ENCODE assay signal across 18 cellular contexts in genomic region chr7:122182081-122182480, GRCh38. TPM values are rescaled to one million over a fixed set of nuclear protein-coding genes. Genes with fewer than 3 reads are reported as not detected.
DNase-seq lines count a peak whose midpoint lies in the region; ATAC-seq, FAIRE-seq and TF ChIP-seq lines count a peak whose summit lies in the region.
"Had no signal": no experiment of that assay in that cellular context is flagged by ENCODE, and none has a peak within 500 bp of the region (broad histone marks: within the 10 kb centered on the region; RNA-seq: fewer than 3 reads in every experiment).

No MANE protein-coding gene starts in this region.

- no peak overlapping the region for H3K9ac ChIP-seq in MM.1S (ENCODE audit: low read length)
- H3K9ac ChIP-seq: BLaER1 had no signal

- H3K4me1 ChIP-seq in MM.1S (ENCODE audit: low read length), result no peaks in the 10 kb centered on the region
- H3K4me1 ChIP-seq: BLaER1 had no signal

- H3K4me2 ChIP-seq in MM.1S (ENCODE audit: low read depth, low read length), result no peak overlapping the region
- H3K4me2 ChIP-seq: BLaER1 had no signal

- ATAC-seq in HG02938 (IDR thresholded peaks at IDR 0.05; ENCODE audit: unreplicated experiment) (no peak), HG03280 (IDR thresholded peaks at IDR 0.05; ENCODE audit: unreplicated experiment) (no peak)
- ATAC-seq: HepG2 had no signal

- TF ChIP-seq CTCF in MM.1S (IDR thresholded peaks at IDR 0.05; ENCODE audit: low read length) (no peak), bronchial epithelial cell (IDR thresholded peaks at IDR 0.05; ENCODE audit: insufficient read depth, low read length, severe bottlenecking) (no peak)

- H3K4me3 ChIP-seq in MM.1S (ENCODE audit: low read length), result no peak overlapping the region
- no peak overlapping the region for H3K4me3 ChIP-seq in bronchial epithelial cell (ENCODE audit: low read depth, low read length)
- H3K4me3 ChIP-seq: BLaER1, HAP-1 had no signal

- peak; percentile 18 for DNase-seq in EL
- no peak for DNase-seq in MM.1S
- DNase-seq in bronchial epithelial cell (ENCODE audit: low read depth), result peak; percentile 4
- peak; percentile 25 for DNase-seq in foreskin melanocyte
- DNase-seq in GDM1 (lab: John Stamatoyannopoulos, UW), result no peak
- DNase-seq in cerebellar nuclear complex (lab: John Stamatoyannopoulos, UW), result no peak
- DNase-seq: 8988T; CD4-positive, alpha-beta memory T cell; DMS153; DMS79 had no signal

- H3K36me3 ChIP-seq in MM.1S (replicated peaks; ENCODE audit: insufficient read depth, low read length), result no peaks in the 10 kb centered on the region
- no peaks in the 10 kb centered on the region for H3K36me3 ChIP-seq in bronchial epithelial cell (ENCODE audit: control insufficient read depth, insufficient read depth, low read length)
- H3K36me3 ChIP-seq: BLaER1, HAP-1 had no signal

- H3K9me3 ChIP-seq in MM.1S (replicated peaks; ENCODE audit: insufficient read depth, low read length), result no peaks in the 10 kb centered on the region
- H3K9me3 ChIP-seq: BLaER1, HAP-1 had no signal

- no peaks in the 10 kb centered on the region for H3K27me3 ChIP-seq in MM.1S (replicated peaks; ENCODE audit: insufficient read depth, low read length)
- no peaks in the 10 kb centered on the region for H3K27me3 ChIP-seq in bronchial epithelial cell (ENCODE audit: control insufficient read depth, insufficient read depth, low read length)
- H3K27me3 ChIP-seq: BLaER1 had no signal

- H3K27ac ChIP-seq in MM.1S (ENCODE audit: low read length), result no peak overlapping the region
- H3K27ac ChIP-seq: BLaER1 had no signal

- 0 out of 2 replicates have a peak overlapping the region, but pooled peaks have one; percentile 6 for H2AFZ ChIP-seq in MM.1S (ENCODE audit: low read length)

- no peak for FAIRE-seq in bronchial epithelial cell (lab: Jason Lieb, UNC)
- FAIRE-seq: GM12891, GM19239, H1, HepG2 had no signal

- no peaks in the 10 kb centered on the region for H4K20me1 ChIP-seq in MM.1S (ENCODE audit: insufficient read depth, low read length)
- H4K20me1 ChIP-seq: BLaER1 had no signal

- H3K9me2 ChIP-seq in MM.1S (replicated peaks; ENCODE audit: insufficient read depth, low read length), result no peaks in the 10 kb centered on the region

- H3K79me2 ChIP-seq in MM.1S (ENCODE audit: low read length), result no peaks in the 10 kb centered on the region

- no peaks in the 10 kb centered on the region for H3F3A ChIP-seq in MM.1S (ENCODE audit: insufficient read depth, low read length)

RNA-seq across cellular contexts. Expression of gene AASS, which starts 38.0 kb away (rescaled TPM):
- total RNA-seq in bronchial epithelial cell, result 8.6 and 12.4 TPM in 2 replicates

Comparison
In these comparisons a context has a peak if more than half of its experiments do, and no peak if none do; other contexts are left out.
1. DNase-seq: peak in EL (single experiment), bronchial epithelial cell (single experiment) and foreskin melanocyte (single experiment); none in MM.1S (single experiment), GDM1 (single experiment) and cerebellar nuclear complex (0 of 2).